2 cellular contexts compared by ENCODE assay signal in the genomic region with DNA sequence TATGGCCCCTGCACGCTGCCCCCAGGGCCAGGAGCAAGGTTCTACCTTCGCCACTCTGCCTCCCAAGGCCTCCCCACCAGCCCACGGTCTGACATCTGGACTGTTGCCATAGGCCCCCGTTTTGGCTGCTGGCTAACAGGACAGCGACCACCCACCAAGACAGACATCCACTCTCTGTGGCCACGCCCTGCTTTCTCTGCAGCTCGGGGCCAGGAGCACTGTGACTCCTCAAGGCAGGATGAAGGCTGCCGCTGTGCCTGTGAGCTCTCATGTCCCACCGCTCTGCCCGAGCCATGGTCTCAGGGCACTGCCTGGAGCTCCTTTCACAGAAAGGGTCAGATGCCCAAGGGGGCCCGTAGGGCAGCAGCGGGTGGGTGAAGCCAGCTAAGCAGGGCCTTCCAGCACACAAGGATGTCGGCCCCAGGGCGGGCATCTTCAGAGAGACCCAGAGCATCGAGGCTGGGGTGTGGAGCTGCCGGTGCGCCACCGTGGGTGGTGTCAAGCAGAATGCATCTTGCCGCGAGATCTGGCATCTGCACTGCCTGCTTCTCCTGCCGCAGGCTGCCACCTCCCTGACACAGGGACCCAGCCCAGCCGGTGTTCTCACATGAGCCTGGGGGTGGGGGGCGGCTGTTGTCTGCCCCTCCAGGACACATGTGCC.
TF ChIP-seq lines count a peak whose summit lies in the region.

No MANE protein-coding gene starts in this region.

TF ChIP-seq in SK-N-SH, 30 proteins besides CTCF, POLR2A, EP300 and RAD21 (continued from another document):
- TF ChIP-seq TAF1 (IDR thresholded peaks at IDR 0.05; ENCODE audit: borderline replicate concordance, low read depth, low read length): no peak
TF ChIP-seq in SK-N-SH: peak in this region for 0.

TF ChIP-seq in SK-N-SH treated with all-trans-retinoic acid at 6 μM for 48 hours, 23 proteins besides CTCF, POLR2A, EP300 and RAD21 (continued from another document):
- TF ChIP-seq, protein P1, sequence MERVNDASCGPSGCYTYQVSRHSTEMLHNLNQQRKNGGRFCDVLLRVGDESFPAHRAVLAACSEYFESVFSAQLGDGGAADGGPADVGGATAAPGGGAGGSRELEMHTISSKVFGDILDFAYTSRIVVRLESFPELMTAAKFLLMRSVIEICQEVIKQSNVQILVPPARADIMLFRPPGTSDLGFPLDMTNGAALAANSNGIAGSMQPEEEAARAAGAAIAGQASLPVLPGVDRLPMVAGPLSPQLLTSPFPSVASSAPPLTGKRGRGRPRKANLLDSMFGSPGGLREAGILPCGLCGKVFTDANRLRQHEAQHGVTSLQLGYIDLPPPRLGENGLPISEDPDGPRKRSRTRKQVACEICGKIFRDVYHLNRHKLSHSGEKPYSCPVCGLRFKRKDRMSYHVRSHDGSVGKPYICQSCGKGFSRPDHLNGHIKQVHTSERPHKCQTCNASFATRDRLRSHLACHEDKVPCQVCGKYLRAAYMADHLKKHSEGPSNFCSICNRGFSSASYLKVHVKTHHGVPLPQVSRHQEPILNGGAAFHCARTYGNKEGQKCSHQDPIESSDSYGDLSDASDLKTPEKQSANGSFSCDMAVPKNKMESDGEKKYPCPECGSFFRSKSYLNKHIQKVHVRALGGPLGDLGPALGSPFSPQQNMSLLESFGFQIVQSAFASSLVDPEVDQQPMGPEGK (CRISPR knock-in tag; IDR thresholded peaks at IDR 0.05; ENCODE audit: borderline replicate concordance): no peak
